In genomic region chr7:92645114-92645497, GRCh38 we compare ENCODE assay signal across 12 cellular contexts. TPM values are rescaled to one million over a fixed set of nuclear protein-coding genes. Genes with fewer than 3 reads are reported as not detected.
A peak's percentile ranks its signal among the peaks of the same experiment; 100 is the strongest.
DNase-seq lines count a peak whose midpoint lies in the region; ATAC-seq and TF ChIP-seq lines count a peak whose summit lies in the region.
"Had no signal": no experiment of that assay in that cellular context is flagged by ENCODE, and none has a peak within 500 bp of the region (broad histone marks: within the 10 kb centered on the region; RNA-seq: fewer than 3 reads in every experiment).

No MANE protein-coding gene starts in this region.

- H3K4me2 ChIP-seq in OCI-LY7 (ENCODE audit: low read length) (0 out of 2 replicates have a peak overlapping the region, but pooled peaks have one; percentile 23), mammary epithelial cell (ENCODE audit: insufficient read depth, low read depth, low read length) (no peak overlapping the region)

- H3K27ac Mint-ChIP-seq in Calu3 (ENCODE audit: unreplicated experiment) = peak overlapping the region; percentile 89

- in situ Hi-C loops in mammary epithelial cell (cut with MboI; ENCODE audit: low sequenced_read_pairs in 2 of 2) = no loop called here

- H3K36me3 ChIP-seq in OCI-LY7 (ENCODE audit: insufficient read depth, low read length) = no peaks in the 10 kb centered on the region
- H3K36me3 ChIP-seq in mammary epithelial cell (ENCODE audit: insufficient read depth, low read length) = no peaks in the 10 kb centered on the region
- no peaks in the 10 kb centered on the region for H3K36me3 ChIP-seq in muscle layer of duodenum (ENCODE audit: control insufficient read depth in 1 of 2, insufficient read depth in 2 of 2, low read length in 2 of 2)

- intact Hi-C loops in Calu3 (cut with micrococcal nuclease; ENCODE audit: unreplicated experiment) = no loop called here
- intact Hi-C loops in OCI-LY7 (cut with micrococcal nuclease; ENCODE audit: unreplicated experiment) = no loop called here
- intact Hi-C loops in mammary epithelial cell (cut with micrococcal nuclease) = no loop called here

- no TSS peak for BruUV-seq in Calu3 (replicated peaks; lab: Mats Ljungman, UMichigan)
- BruUV-seq in OCI-LY7 (replicated peaks; lab: Mats Ljungman, UMichigan) = no TSS peak
- no TSS peak for BruUV-seq in mammary epithelial cell (replicated peaks; lab: Mats Ljungman, UMichigan)

- no peak for ATAC-seq in GM21825 (IDR thresholded peaks at IDR 0.05; ENCODE audit: unreplicated experiment)
- ATAC-seq in HG03432 (IDR thresholded peaks at IDR 0.05; ENCODE audit: unreplicated experiment) = no peak
- no peak for ATAC-seq in GM21528 (IDR thresholded peaks at IDR 0.05; ENCODE audit: low FRiP score, unreplicated experiment)

- H3K27me3 ChIP-seq in mammary epithelial cell (ENCODE audit: insufficient read depth, low read length) (no peaks in the 10 kb centered on the region), muscle layer of duodenum (ENCODE audit: low read depth, low read length) (no peaks in the 10 kb centered on the region)

- POLR2A ChIA-PET in OCI-LY7 (lab: Charles Lee) = interaction anchor here (0.7 to 1.7 kb wide), 6 partner anchors 9 to 178 kb away, joined by 3 to 4 read pairs (median 3); no protein-coding TSS in a partner anchor

- H3K27ac ChIP-seq in OCI-LY7 (ENCODE audit: low read depth, low read length, poor library complexity, severe bottlenecking) = no peak overlapping the region
- peak overlapping the region; percentile 59 for H3K27ac ChIP-seq in mammary epithelial cell (ENCODE audit: insufficient read depth, low read depth, low read length)
- H3K27ac ChIP-seq in muscle layer of duodenum (ENCODE audit: low read length) = peak overlapping the region; percentile 69

- no peaks in the 10 kb centered on the region for H3K27me3 Mint-ChIP-seq in Calu3 (ENCODE audit: unreplicated experiment)
- H3K27me3 Mint-ChIP-seq: memory B cell had no signal

- DNase-seq in Calu3 (no peak), OCI-LY7 (ENCODE audit: low spot score) (no peak), mammary epithelial cell (no peak), COR-L47 (lab: John Stamatoyannopoulos, UW) (no peak)
- DNase-seq: effector CD4-positive, alpha-beta T cell; GOT3; SHP77 treated with DMSO at 0.1 percent for 48 hours had no signal

- 97% methylated on average over 3 of the region's 3 CpGs for WGBS in mammary epithelial cell (ENCODE audit: low coverage, missing lambda C conversion rate)

- H3K4me1 ChIP-seq in OCI-LY7 (ENCODE audit: insufficient read depth, low read length, poor library complexity, severe bottlenecking) (peaks cover 20% of the 10 kb centered on the region), mammary epithelial cell (ENCODE audit: insufficient read depth, low read length) (peaks cover 35% of the 10 kb centered on the region), muscle layer of duodenum (ENCODE audit: control insufficient read depth in 1 of 2, insufficient read depth in 2 of 2, low read length in 2 of 2) (peaks cover 0 to 12% of the 10 kb centered on the region in 2 donors)

- no peaks in the 10 kb centered on the region for H3K9me2 ChIP-seq in OCI-LY7 (ENCODE audit: insufficient read depth, low read length)

- H2AFZ ChIP-seq in OCI-LY7 (ENCODE audit: low read length) (no peak overlapping the region), mammary epithelial cell (ENCODE audit: low read depth, low read length) (no peak overlapping the region)

- no peaks in the 10 kb centered on the region for H3K9me3 Mint-ChIP-seq in Calu3 (ENCODE audit: low read depth, unreplicated experiment)
- H3K9me3 Mint-ChIP-seq: memory B cell had no signal

- H3K4me3 ChIP-seq in OCI-LY7 (ENCODE audit: low read depth, low read length, poor library complexity, severe bottlenecking) (no peak overlapping the region), mammary epithelial cell (replicated peaks in 1 of 3; ENCODE audit: insufficient read depth in 1 of 3, low read depth in 2 of 3, low read length in 3 of 3) (no peak overlapping the region), muscle layer of duodenum (ENCODE audit: low read depth in 1 of 2, low read length in 2 of 2) (peak overlapping the region in 1 of 2 donors; percentile 4)

- H3K4me1 Mint-ChIP-seq in Calu3 (ENCODE audit: low read depth, unreplicated experiment) = peaks cover 55% of the 10 kb centered on the region

- H4K20me1 ChIP-seq in OCI-LY7 (ENCODE audit: insufficient read depth, low read length) (no peaks in the 10 kb centered on the region), mammary epithelial cell (ENCODE audit: insufficient read depth, low read length) (no peaks in the 10 kb centered on the region)

- CTCF ChIA-PET in Calu3 (lab: Charles Lee) (interaction anchor here (0.7 kb wide), 1 partner anchor 10 kb away, joined by 4 read pairs; no protein-coding TSS in a partner anchor), OCI-LY7 (lab: Charles Lee; ENCODE audit: unreplicated experiment) (no interaction called here), mammary epithelial cell (lab: Charles Lee; ENCODE audit: low non-redundant PET) (no interaction called here)

- H3K4me3 Mint-ChIP-seq in Calu3 (ENCODE audit: low read depth, unreplicated experiment) = no peak overlapping the region
- H3K4me3 Mint-ChIP-seq: memory B cell had no signal

- dilution Hi-C loops in mammary epithelial cell (cut with HindIII; ENCODE audit: low sequenced_read_pairs) = no loop called here

- peaks cover 20% of the 10 kb centered on the region for H3K36me3 Mint-ChIP-seq in Calu3 (ENCODE audit: insufficient read depth, unreplicated experiment)
- H3K36me3 Mint-ChIP-seq: memory B cell had no signal

- H3K79me2 ChIP-seq in OCI-LY7 (ENCODE audit: insufficient read depth, low read depth, low read length) = no peaks in the 10 kb centered on the region
- H3K79me2 ChIP-seq in mammary epithelial cell (ENCODE audit: insufficient read depth, low read length) = peaks cover 83% of the 10 kb centered on the region

- TF ChIP-seq CTCF in Calu3 (IDR thresholded peaks at IDR 0.05; ENCODE audit: unreplicated experiment) (no peak), OCI-LY7 (conservative IDR thresholded peaks at IDR 0.05; ENCODE audit: low read length) (no peak), mammary epithelial cell (conservative IDR thresholded peaks at IDR 0.05 in 1 of 2, IDR thresholded peaks at IDR 0.05 in 1 of 2; ENCODE audit: extremely low read depth in 1 of 2, insufficient read depth in 1 of 2, low read depth in 1 of 2, low read length in 2 of 2) (no peak)

- no peaks in the 10 kb centered on the region for H3K9me3 ChIP-seq in OCI-LY7 (ENCODE audit: low read length)
- H3K9me3 ChIP-seq in mammary epithelial cell (replicated peaks; ENCODE audit: insufficient read depth, low read length) = no peaks in the 10 kb centered on the region
- no peaks in the 10 kb centered on the region for H3K9me3 ChIP-seq in muscle layer of duodenum (ENCODE audit: control insufficient read depth in 1 of 2, low read length in 2 of 2)

- H3K9ac ChIP-seq in mammary epithelial cell (ENCODE audit: insufficient read depth, low read length) = no peak overlapping the region

RNA-seq across cellular contexts. Expression of gene FAM133B, which starts 54.9 kb away (rescaled TPM):
- 26.4 and 30.0 TPM in 2 replicates for total RNA-seq in Calu3 (2022)
- 27.5 and 30.5 TPM in 2 replicates for total RNA-seq in OCI-LY7 (2014; rRNA removed; shearing (Covaris generic))
- 39.3 and 46.8 TPM in 2 replicates for total RNA-seq in OCI-LY7 (2022)
- 10 to 100 TPM; 16.5 to 29.9 TPM for total RNA-seq in mammary epithelial cell
- polyA plus RNA-seq in mammary epithelial cell = 9.2 TPM
- 3.3 TPM for polyA minus RNA-seq in mammary epithelial cell
